ENCODE assay signal across 1 cellular context in genomic region chr21:44548381-44548780, GRCh38.
TF ChIP-seq lines count a peak whose summit lies in the region.

No MANE protein-coding gene starts in this region.

TF ChIP-seq in IMR-90, 13 proteins besides CTCF, POLR2A, EP300 and RAD21 (continued from another document):
- TF ChIP-seq, protein P1, sequence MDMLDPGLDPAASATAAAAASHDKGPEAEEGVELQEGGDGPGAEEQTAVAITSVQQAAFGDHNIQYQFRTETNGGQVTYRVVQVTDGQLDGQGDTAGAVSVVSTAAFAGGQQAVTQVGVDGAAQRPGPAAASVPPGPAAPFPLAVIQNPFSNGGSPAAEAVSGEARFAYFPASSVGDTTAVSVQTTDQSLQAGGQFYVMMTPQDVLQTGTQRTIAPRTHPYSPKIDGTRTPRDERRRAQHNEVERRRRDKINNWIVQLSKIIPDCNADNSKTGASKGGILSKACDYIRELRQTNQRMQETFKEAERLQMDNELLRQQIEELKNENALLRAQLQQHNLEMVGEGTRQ (IDR thresholded peaks at IDR 0.05; ENCODE audit: low read depth, low read length) = no peak
- no peak for TF ChIP-seq BHLHE40 (IDR thresholded peaks at IDR 0.05; ENCODE audit: low read depth, low read length)
- TF ChIP-seq CHD1 (IDR thresholded peaks at IDR 0.05; ENCODE audit: low read depth, low read length) = no peak
- no peak for TF ChIP-seq ELK1 (IDR thresholded peaks at IDR 0.05; ENCODE audit: borderline replicate concordance, low read depth, low read length)
- no peak for TF ChIP-seq SMC3 (IDR thresholded peaks at IDR 0.05; ENCODE audit: low read depth, low read length)
- no peak for TF ChIP-seq MXI1 (IDR thresholded peaks at IDR 0.05; ENCODE audit: borderline replicate concordance, low read depth, low read length)
- TF ChIP-seq FOS (IDR thresholded peaks at IDR 0.05; ENCODE audit: low read depth, low read length) = no peak
- TF ChIP-seq NFE2L2 (IDR thresholded peaks at IDR 0.05; ENCODE audit: low read depth, low read length) = no peak
- no peak for TF ChIP-seq MAZ (IDR thresholded peaks at IDR 0.05; ENCODE audit: borderline replicate concordance, low read depth, low read length)
TF ChIP-seq in IMR-90: peak in this region for 0.
